In genomic region chr22:35426801-35427140, GRCh38 we compare ENCODE assay signal across 14 cellular contexts. TPM values are rescaled to one million over a fixed set of nuclear protein-coding genes. Genes with fewer than 3 reads are reported as not detected.
DNase-seq lines count a peak whose midpoint lies in the region; TF ChIP-seq lines count a peak whose summit lies in the region.
"Had no signal": no experiment of that assay in that cellular context is flagged by ENCODE, and none has a peak within 500 bp of the region (broad histone marks: within the 10 kb centered on the region; RNA-seq: fewer than 3 reads in every experiment).

No MANE protein-coding gene starts in this region.

- no peaks in the 10 kb centered on the region for H3K9me2 ChIP-seq in hepatocyte (replicated peaks; ENCODE audit: insufficient read depth)

- no peak for DNase-seq in activated CD4-positive, alpha-beta T cell treated with anti-CD3 and anti-CD28 coated beads, Interleukin-2, amount 10 ng/mL, durations not matched to agents 24 days and 14 days
- DNase-seq in activated CD4-positive, alpha-beta T cell treated with anti-CD3 and anti-CD28 coated beads for 4 hours, result no peak
- peak; percentile 3 for DNase-seq in HT-29 (ENCODE audit: low spot score)
- DNase-seq in mammary epithelial cell, result no peak
- DNase-seq in HUDEP-2 (lab: John Stamatoyannopoulos, UW; ENCODE audit: unreplicated experiment in 76 of 76), result no peak
- no peak for DNase-seq in hepatocyte (ENCODE audit: low spot score)
- DNase-seq in glutamatergic neuron, result no peak
- DNase-seq: cerebellar nuclear complex; hippocampal formation; NCI-H748 treated with DMSO at 0.1 percent for 48 hours; stimulated activated CD4-positive, alpha-beta T cell treated with anti-CD3 and anti-CD28 coated beads, Interleukin-2, amount 100 ng/mL, for 24 hours had no signal

- peaks cover 18% of the 10 kb centered on the region for H3K4me1 ChIP-seq in mammary epithelial cell (ENCODE audit: insufficient read depth, low read length)
- H3K4me1 ChIP-seq in parathyroid adenoma, result no peaks in the 10 kb centered on the region
- no peaks in the 10 kb centered on the region for H3K4me1 ChIP-seq in hepatocyte (ENCODE audit: insufficient read depth)
- H3K4me1 ChIP-seq: prostate gland had no signal

- TF ChIP-seq CTCF in mammary epithelial cell (conservative IDR thresholded peaks at IDR 0.05 in 1 of 2, IDR thresholded peaks at IDR 0.05 in 1 of 2; ENCODE audit: extremely low read depth in 1 of 2, insufficient read depth in 1 of 2, low read depth in 1 of 2, low read length in 2 of 2) (no peak), parathyroid adenoma (IDR thresholded peaks at IDR 0.05) (no peak), hepatocyte (IDR thresholded peaks at IDR 0.05; ENCODE audit: poor library complexity) (no peak), glutamatergic neuron (IDR thresholded peaks at IDR 0.05; ENCODE audit: partially characterized antibody, unreplicated experiment) (no peak)

- H3K4me1 Mint-ChIP-seq in activated CD4-positive, alpha-beta T cell treated with anti-CD3 and anti-CD28 coated beads, Interleukin-2, amount 10 ng/mL, durations not matched to agents 24 days and 14 days, result peaks cover 2% of the 10 kb centered on the region
- peaks cover 2% of the 10 kb centered on the region for H3K4me1 Mint-ChIP-seq in glutamatergic neuron (ENCODE audit: low read depth, unreplicated experiment)

- in situ Hi-C loops in mammary epithelial cell (cut with MboI; ENCODE audit: low sequenced_read_pairs in 2 of 2), result loop anchor here in 1 of 2 donors (10.0 to 25.0 kb wide), 2 partner anchors 311 to 698 kb away; no protein-coding TSS in a partner anchor

- no peaks in the 10 kb centered on the region for H3K79me2 ChIP-seq in mammary epithelial cell (ENCODE audit: insufficient read depth, low read length)
- H3K79me2 ChIP-seq in parathyroid adenoma, result no peaks in the 10 kb centered on the region
- H3K79me2 ChIP-seq in hepatocyte, result no peaks in the 10 kb centered on the region

- dilution Hi-C loops in mammary epithelial cell (cut with HindIII; ENCODE audit: low sequenced_read_pairs), result no loop called here

- H3K9me3 Mint-ChIP-seq in activated CD4-positive, alpha-beta T cell treated with anti-CD3 and anti-CD28 coated beads, Interleukin-2, amount 10 ng/mL, durations not matched to agents 24 days and 14 days, result no peaks in the 10 kb centered on the region
- peaks cover 2% of the 10 kb centered on the region for H3K9me3 Mint-ChIP-seq in glutamatergic neuron (ENCODE audit: unreplicated experiment)

- BruUV-seq in mammary epithelial cell (replicated peaks; lab: Mats Ljungman, UMichigan), result no TSS peak

- peaks cover 54% of the 10 kb centered on the region for H3K36me3 Mint-ChIP-seq in activated CD4-positive, alpha-beta T cell treated with anti-CD3 and anti-CD28 coated beads, Interleukin-2, amount 10 ng/mL, durations not matched to agents 24 days and 14 days (ENCODE audit: low read depth)
- no peaks in the 10 kb centered on the region for H3K36me3 Mint-ChIP-seq in glutamatergic neuron (ENCODE audit: unreplicated experiment)

- no peak overlapping the region for H3K4me2 ChIP-seq in mammary epithelial cell (ENCODE audit: insufficient read depth, low read depth, low read length)
- no peak overlapping the region for H3K4me2 ChIP-seq in parathyroid adenoma (ENCODE audit: low read length)
- no peak overlapping the region for H3K4me2 ChIP-seq in hepatocyte

- CTCF ChIA-PET in mammary epithelial cell (lab: Charles Lee; ENCODE audit: low non-redundant PET), result no interaction called here

- H3K4me3 Mint-ChIP-seq in activated CD4-positive, alpha-beta T cell treated with anti-CD3 and anti-CD28 coated beads, Interleukin-2, amount 10 ng/mL, durations not matched to agents 24 days and 14 days, result no peak overlapping the region
- H3K4me3 Mint-ChIP-seq in glutamatergic neuron (ENCODE audit: unreplicated experiment), result no peak overlapping the region

- H3K27me3 Mint-ChIP-seq in activated CD4-positive, alpha-beta T cell treated with anti-CD3 and anti-CD28 coated beads, Interleukin-2, amount 10 ng/mL, durations not matched to agents 24 days and 14 days, result no peaks in the 10 kb centered on the region
- H3K27me3 Mint-ChIP-seq in glutamatergic neuron (ENCODE audit: unreplicated experiment), result no peaks in the 10 kb centered on the region

- no peaks in the 10 kb centered on the region for H3K27me3 ChIP-seq in mammary epithelial cell (ENCODE audit: insufficient read depth, low read length)
- no peaks in the 10 kb centered on the region for H3K27me3 ChIP-seq in parathyroid adenoma (ENCODE audit: control insufficient read depth, insufficient read depth, low read length)
- no peaks in the 10 kb centered on the region for H3K27me3 ChIP-seq in hepatocyte

- H4K20me1 ChIP-seq in mammary epithelial cell (ENCODE audit: insufficient read depth, low read length) (no peaks in the 10 kb centered on the region), hepatocyte (ENCODE audit: insufficient read depth, poor library complexity, severe bottlenecking) (no peaks in the 10 kb centered on the region)

- H3K27ac Mint-ChIP-seq in activated CD4-positive, alpha-beta T cell treated with anti-CD3 and anti-CD28 coated beads, Interleukin-2, amount 10 ng/mL, durations not matched to agents 24 days and 14 days, result peak overlapping the region; percentile 68
- H3K27ac Mint-ChIP-seq in glutamatergic neuron (ENCODE audit: unreplicated experiment), result no peak overlapping the region

- H3K9ac ChIP-seq in mammary epithelial cell (ENCODE audit: insufficient read depth, low read length) (no peak overlapping the region), parathyroid adenoma (no peak overlapping the region)

- intact Hi-C loops in activated CD4-positive, alpha-beta T cell treated with anti-CD3 and anti-CD28 coated beads, Interleukin-2, amount 10 ng/mL, durations not matched to agents 24 days and 14 days (cut with micrococcal nuclease), result no loop called here
- intact Hi-C loops in mammary epithelial cell (cut with micrococcal nuclease), result no loop called here

- H3K27ac ChIP-seq in mammary epithelial cell (ENCODE audit: insufficient read depth, low read depth, low read length) (no peak overlapping the region), parathyroid adenoma (peak overlapping the region; percentile 71), hepatocyte (no peak overlapping the region)
- H3K27ac ChIP-seq: prostate gland, VCaP had no signal

- WGBS in mammary epithelial cell (ENCODE audit: low coverage, missing lambda C conversion rate), result 95% methylated on average over 4 of the region's 5 CpGs
- WGBS in hepatocyte (ENCODE audit: low lambda C conversion rate, missing lambda C conversion rate), result 71% methylated on average over 5 of the region's 5 CpGs

- H2AFZ ChIP-seq in mammary epithelial cell (ENCODE audit: low read depth, low read length) (peak overlapping the region; percentile 39), parathyroid adenoma (peak overlapping the region; percentile 78), hepatocyte (no peak overlapping the region)

- H3K36me3 ChIP-seq in mammary epithelial cell (ENCODE audit: insufficient read depth, low read length) (peaks cover 14% of the 10 kb centered on the region), parathyroid adenoma (ENCODE audit: control insufficient read depth, insufficient read depth, low read length) (no peaks in the 10 kb centered on the region), hepatocyte (replicated peaks; ENCODE audit: insufficient read depth, low read depth) (no peaks in the 10 kb centered on the region)
- H3K36me3 ChIP-seq: prostate gland had no signal

- H3K4me3 ChIP-seq in mammary epithelial cell (replicated peaks in 1 of 3; ENCODE audit: insufficient read depth in 1 of 3, low read depth in 2 of 3, low read length in 3 of 3) (no peak overlapping the region), parathyroid adenoma (ENCODE audit: low read depth, low read length) (no peak overlapping the region), hepatocyte (no peak overlapping the region)
- H3K4me3 ChIP-seq: prostate gland had no signal

- H3K9me3 ChIP-seq in mammary epithelial cell (replicated peaks; ENCODE audit: insufficient read depth, low read length), result no peaks in the 10 kb centered on the region
- no peaks in the 10 kb centered on the region for H3K9me3 ChIP-seq in parathyroid adenoma (ENCODE audit: control insufficient read depth, low read length)
- H3K9me3 ChIP-seq in hepatocyte (ENCODE audit: low read depth), result no peaks in the 10 kb centered on the region
- H3K9me3 ChIP-seq: prostate gland had no signal

RNA-seq across cellular contexts. Expression of gene MCM5, which starts 26.8 kb away (rescaled TPM):
- total RNA-seq in activated CD4-positive, alpha-beta T cell treated with anti-CD3 and anti-CD28 coated beads, Interleukin-2, amount 10 ng/mL, durations not matched to agents 24 days and 14 days, result 334 and 343 TPM in 2 replicates
- total RNA-seq in HT-29 (2014; rRNA removed; shearing (Covaris generic)), result 154 and 155 TPM in 2 replicates
- 10 to 100 TPM; 12.0 to 72.5 TPM for total RNA-seq in mammary epithelial cell
- 91.1 TPM for polyA plus RNA-seq in mammary epithelial cell
- polyA minus RNA-seq in mammary epithelial cell, result 92.6 TPM
- 16.0 and 36.1 TPM in 2 replicates for total RNA-seq in hepatocyte
- 21.7 and 24.4 TPM in 2 replicates for polyA plus RNA-seq in hepatocyte
- total RNA-seq in glutamatergic neuron (ENCODE audit: unreplicated experiment), result 28.3 TPM

RNA-seq across cellular contexts. Expression of gene HMOX1, which starts 45.9 kb away (rescaled TPM):
- 0.57 and 0.72 TPM in 2 replicates for total RNA-seq in activated CD4-positive, alpha-beta T cell treated with anti-CD3 and anti-CD28 coated beads, Interleukin-2, amount 10 ng/mL, durations not matched to agents 24 days and 14 days
- 14.9 and 21.6 TPM in 2 replicates for total RNA-seq in HT-29 (2014; rRNA removed; shearing (Covaris generic))
- total RNA-seq in mammary epithelial cell, result 100 to 1,000 TPM in 1 of 2 donors, 10 to 100 TPM in 1; 14.1 to 217 TPM
- 9.2 TPM for polyA plus RNA-seq in mammary epithelial cell
- polyA minus RNA-seq in mammary epithelial cell, result 12.8 TPM
- 34.8 and 43.8 TPM in 2 replicates for total RNA-seq in hepatocyte
- 51.0 and 58.6 TPM in 2 replicates for polyA plus RNA-seq in hepatocyte
- 14.9 TPM for total RNA-seq in glutamatergic neuron (ENCODE audit: unreplicated experiment)
